ENCODE assay signal across 1 cellular context in the genomic region with DNA sequence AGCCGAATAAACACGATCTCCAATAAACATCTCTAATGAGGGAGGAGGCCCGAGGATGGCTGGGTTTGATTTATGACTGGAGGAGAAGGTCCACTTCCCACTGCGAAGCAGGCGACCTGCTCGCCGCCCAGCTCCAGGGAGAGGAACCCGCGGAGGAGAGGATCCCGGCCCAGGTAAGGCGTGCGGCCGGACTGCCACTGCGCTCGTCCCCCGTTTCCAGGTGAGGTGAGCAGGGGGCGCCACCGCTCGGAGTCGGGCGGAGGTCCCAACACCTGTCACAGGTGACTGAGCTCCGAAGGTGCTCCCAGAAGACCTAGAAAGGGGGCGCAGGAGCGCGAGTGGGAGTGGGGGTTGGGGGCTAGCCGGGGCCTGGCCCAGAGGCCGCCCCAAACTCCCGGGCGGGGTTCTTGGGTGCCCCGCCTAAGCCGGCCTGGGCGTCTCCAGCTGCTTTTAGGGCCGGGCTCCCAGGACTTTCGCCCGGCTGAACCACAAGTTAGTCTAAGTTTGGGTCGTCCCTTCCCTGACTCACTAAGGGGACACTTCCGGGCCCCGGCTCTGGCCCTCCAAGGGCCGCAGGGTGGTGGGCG.
TF ChIP-seq lines count a peak whose summit lies in the region.

No MANE protein-coding gene starts in this region.

TF ChIP-seq in SK-N-SH treated with all-trans-retinoic acid at 6 μM for 48 hours, 23 proteins besides CTCF, POLR2A, EP300 and RAD21 (continued from another document):
- TF ChIP-seq, protein P1, sequence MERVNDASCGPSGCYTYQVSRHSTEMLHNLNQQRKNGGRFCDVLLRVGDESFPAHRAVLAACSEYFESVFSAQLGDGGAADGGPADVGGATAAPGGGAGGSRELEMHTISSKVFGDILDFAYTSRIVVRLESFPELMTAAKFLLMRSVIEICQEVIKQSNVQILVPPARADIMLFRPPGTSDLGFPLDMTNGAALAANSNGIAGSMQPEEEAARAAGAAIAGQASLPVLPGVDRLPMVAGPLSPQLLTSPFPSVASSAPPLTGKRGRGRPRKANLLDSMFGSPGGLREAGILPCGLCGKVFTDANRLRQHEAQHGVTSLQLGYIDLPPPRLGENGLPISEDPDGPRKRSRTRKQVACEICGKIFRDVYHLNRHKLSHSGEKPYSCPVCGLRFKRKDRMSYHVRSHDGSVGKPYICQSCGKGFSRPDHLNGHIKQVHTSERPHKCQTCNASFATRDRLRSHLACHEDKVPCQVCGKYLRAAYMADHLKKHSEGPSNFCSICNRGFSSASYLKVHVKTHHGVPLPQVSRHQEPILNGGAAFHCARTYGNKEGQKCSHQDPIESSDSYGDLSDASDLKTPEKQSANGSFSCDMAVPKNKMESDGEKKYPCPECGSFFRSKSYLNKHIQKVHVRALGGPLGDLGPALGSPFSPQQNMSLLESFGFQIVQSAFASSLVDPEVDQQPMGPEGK (CRISPR knock-in tag; IDR thresholded peaks at IDR 0.05; ENCODE audit: borderline replicate concordance), result no peak
- TF ChIP-seq ZNF8 (CRISPR knock-in tag; IDR thresholded peaks at IDR 0.05) (no peak), TOX (CRISPR knock-in tag; IDR thresholded peaks at IDR 0.05; ENCODE audit: borderline replicate concordance) (no peak), OSR1 (CRISPR knock-in tag; IDR thresholded peaks at IDR 0.05) (no peak), ZNF565 (CRISPR knock-in tag; conservative IDR thresholded peaks at IDR 0.05; ENCODE audit: low read depth) (no peak), ZFP3 (CRISPR knock-in tag; IDR thresholded peaks at IDR 0.05) (no peak), ESRRG (CRISPR knock-in tag; IDR thresholded peaks at IDR 0.05) (no peak), RARB (CRISPR knock-in tag; IDR thresholded peaks at IDR 0.05) (no peak), ZNF70 (CRISPR knock-in tag; IDR thresholded peaks at IDR 0.05) (no peak), ZC3H10 (CRISPR knock-in tag; IDR thresholded peaks at IDR 0.05) (no peak), CSDC2 (CRISPR knock-in tag; IDR thresholded peaks at IDR 0.05) (no peak), PPARA (CRISPR knock-in tag; IDR thresholded peaks at IDR 0.05; ENCODE audit: borderline replicate concordance) (no peak), ZFP30 (CRISPR knock-in tag; IDR thresholded peaks at IDR 0.05) (no peak), SNAI2 (CRISPR knock-in tag; IDR thresholded peaks at IDR 0.05) (no peak), TCF4 (CRISPR knock-in tag; IDR thresholded peaks at IDR 0.05; ENCODE audit: borderline replicate concordance) (no peak)
- TF ChIP-seq, protein P2, sequence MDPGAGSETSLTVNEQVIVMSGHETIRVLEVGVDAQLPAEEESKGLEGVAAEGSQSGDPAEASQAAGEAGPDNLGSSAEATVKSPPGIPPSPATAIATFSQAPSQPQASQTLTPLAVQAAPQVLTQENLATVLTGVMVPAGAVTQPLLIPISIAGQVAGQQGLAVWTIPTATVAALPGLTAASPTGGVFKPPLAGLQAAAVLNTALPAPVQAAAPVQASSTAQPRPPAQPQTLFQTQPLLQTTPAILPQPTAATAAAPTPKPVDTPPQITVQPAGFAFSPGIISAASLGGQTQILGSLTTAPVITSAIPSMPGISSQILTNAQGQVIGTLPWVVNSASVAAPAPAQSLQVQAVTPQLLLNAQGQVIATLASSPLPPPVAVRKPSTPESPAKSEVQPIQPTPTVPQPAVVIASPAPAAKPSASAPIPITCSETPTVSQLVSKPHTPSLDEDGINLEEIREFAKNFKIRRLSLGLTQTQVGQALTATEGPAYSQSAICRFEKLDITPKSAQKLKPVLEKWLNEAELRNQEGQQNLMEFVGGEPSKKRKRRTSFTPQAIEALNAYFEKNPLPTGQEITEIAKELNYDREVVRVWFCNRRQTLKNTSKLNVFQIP (CRISPR knock-in tag; IDR thresholded peaks at IDR 0.05; ENCODE audit: borderline replicate concordance, low read depth), result no peak
- TF ChIP-seq, protein P3, sequence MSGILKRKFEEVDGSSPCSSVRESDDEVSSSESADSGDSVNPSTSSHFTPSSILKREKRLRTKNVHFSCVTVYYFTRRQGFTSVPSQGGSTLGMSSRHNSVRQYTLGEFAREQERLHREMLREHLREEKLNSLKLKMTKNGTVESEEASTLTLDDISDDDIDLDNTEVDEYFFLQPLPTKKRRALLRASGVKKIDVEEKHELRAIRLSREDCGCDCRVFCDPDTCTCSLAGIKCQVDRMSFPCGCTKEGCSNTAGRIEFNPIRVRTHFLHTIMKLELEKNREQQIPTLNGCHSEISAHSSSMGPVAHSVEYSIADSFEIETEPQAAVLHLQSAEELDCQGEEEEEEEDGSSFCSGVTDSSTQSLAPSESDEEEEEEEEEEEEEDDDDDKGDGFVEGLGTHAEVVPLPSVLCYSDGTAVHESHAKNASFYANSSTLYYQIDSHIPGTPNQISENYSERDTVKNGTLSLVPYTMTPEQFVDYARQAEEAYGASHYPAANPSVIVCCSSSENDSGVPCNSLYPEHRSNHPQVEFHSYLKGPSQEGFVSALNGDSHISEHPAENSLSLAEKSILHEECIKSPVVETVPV (CRISPR knock-in tag; IDR thresholded peaks at IDR 0.05), result no peak
